13 cellular contexts compared by ENCODE assay signal in genomic region chr6:16257999-16258708, GRCh38. TPM values are rescaled to one million over a fixed set of nuclear protein-coding genes. Genes with fewer than 3 reads are reported as not detected.
DNase-seq lines count a peak whose midpoint lies in the region; ATAC-seq and TF ChIP-seq lines count a peak whose summit lies in the region.
"Had no signal": no experiment of that assay in that cellular context is flagged by ENCODE, and none has a peak within 500 bp of the region (broad histone marks: within the 10 kb centered on the region; RNA-seq: fewer than 3 reads in every experiment).

No MANE protein-coding gene starts in this region.

- H3K4me3 Mint-ChIP-seq in activated T-cell treated with anti-CD3 and anti-CD28 coated beads, Interleukin-2, amount 50 U/mL, for 72 hours: no peak overlapping the region
- H3K4me3 Mint-ChIP-seq: central memory CD8-positive, alpha-beta T cell had no signal

- no peak overlapping the region for H3K9ac ChIP-seq in mesenchymal stem cell (ENCODE audit: low read length)

- H2AFZ ChIP-seq in mesenchymal stem cell (ENCODE audit: low read depth, low read length): no peak overlapping the region

- no peaks in the 10 kb centered on the region for H3K79me1 ChIP-seq in mesenchymal stem cell (replicated peaks; ENCODE audit: low read length, poor library complexity, severe bottlenecking)

- H3K27me3 ChIP-seq in mesenchymal stem cell (ENCODE audit: control insufficient read depth in 1 of 2, insufficient read depth in 1 of 2, low read length in 2 of 2) (no peaks in the 10 kb centered on the region), thyroid gland (no peaks in the 10 kb centered on the region)
- H3K27me3 ChIP-seq: stomach had no signal

- no peak overlapping the region for H3K23ac ChIP-seq in mesenchymal stem cell (ENCODE audit: low read length in 2 of 2)

- no peak overlapping the region for H2BK15ac ChIP-seq in mesenchymal stem cell (ENCODE audit: low read depth, poor library complexity, severe bottlenecking)

- H3K9me3 ChIP-seq in mesenchymal stem cell (ENCODE audit: control insufficient read depth, low read length) (peaks cover 4% of the 10 kb centered on the region), thyroid gland (no peaks in the 10 kb centered on the region)
- H3K9me3 ChIP-seq: stomach had no signal

- no peak overlapping the region for H2BK120ac ChIP-seq in mesenchymal stem cell (ENCODE audit: low read depth, low read length)

- no peak overlapping the region for H3K14ac ChIP-seq in mesenchymal stem cell (ENCODE audit: low read length in 2 of 2)

- no peak overlapping the region for H2BK5ac ChIP-seq in mesenchymal stem cell (ENCODE audit: low read depth, low read length, poor library complexity, severe bottlenecking)

- no peak for TF ChIP-seq CTCF in epithelial cell of esophagus (IDR thresholded peaks at IDR 0.05; ENCODE audit: insufficient read depth, low read depth, low read length, missing control alignments)
- TF ChIP-seq CTCF in thyroid gland (IDR thresholded peaks at IDR 0.05): no peak

- no peaks in the 10 kb centered on the region for H3K36me3 Mint-ChIP-seq in activated T-cell treated with anti-CD3 and anti-CD28 coated beads, Interleukin-2, amount 50 U/mL, for 72 hours (ENCODE audit: insufficient read depth in 2 of 2)

- H2AK5ac ChIP-seq in mesenchymal stem cell (ENCODE audit: low read length, severe bottlenecking): no peak overlapping the region

- H3K27me3 Mint-ChIP-seq in activated T-cell treated with anti-CD3 and anti-CD28 coated beads, Interleukin-2, amount 50 U/mL, for 72 hours (ENCODE audit: low read depth): no peaks in the 10 kb centered on the region
- H3K27me3 Mint-ChIP-seq: central memory CD8-positive, alpha-beta T cell had no signal

- H3K36me3 ChIP-seq in mesenchymal stem cell (ENCODE audit: control insufficient read depth in 1 of 2, insufficient read depth in 2 of 2, low read depth in 1 of 2, low read length in 2 of 2) (peaks cover 0 to 8% of the 10 kb centered on the region in 2 experiments), thyroid gland (no peaks in the 10 kb centered on the region)

- WGBS in mesenchymal stem cell: 47% methylated on average over 7 of the region's 7 CpGs
- WGBS in thyroid gland, 2 donors: 45 to 50% methylated on average over 7 of the region's 7 CpGs

- peak; percentile 55 for ATAC-seq in activated T-cell treated with anti-CD3 and anti-CD28 coated beads, Interleukin-2, amount 50 U/mL, for 72 hours (replicated peaks in 1 of 2)
- ATAC-seq in HG03378 (IDR thresholded peaks at IDR 0.05; ENCODE audit: unreplicated experiment): no peak
- no peak for ATAC-seq in GM18502 (IDR thresholded peaks at IDR 0.05; ENCODE audit: poor library complexity, unreplicated experiment)

- intact Hi-C loops in thyroid gland (cut with DNase I): no loop called here

- no peak overlapping the region for H2BK12ac ChIP-seq in mesenchymal stem cell (ENCODE audit: low read length in 2 of 2)

- no peak overlapping the region for H4K91ac ChIP-seq in mesenchymal stem cell (ENCODE audit: low read length)

- no peak overlapping the region for H3K18ac ChIP-seq in mesenchymal stem cell (ENCODE audit: low read depth in 1 of 2, low read length in 2 of 2)

- TF ChIP-seq POLR2A in thyroid gland (IDR thresholded peaks at IDR 0.05): no peak

- peak overlapping the region; percentile 1 for H4K8ac ChIP-seq in mesenchymal stem cell (ENCODE audit: low read length)

- H3K4me3 ChIP-seq in epithelial cell of esophagus (ENCODE audit: low read length) (no peak overlapping the region), mesenchymal stem cell (ENCODE audit: insufficient read depth in 1 of 2, low read depth in 1 of 2, low read length in 2 of 2) (no peak overlapping the region), thyroid gland (replicated peaks in 1 of 3) (no peak overlapping the region)
- H3K4me3 ChIP-seq: stomach had no signal

- H3K27ac ChIP-seq in mesenchymal stem cell (ENCODE audit: low read length, poor library complexity, severe bottlenecking) (no peak overlapping the region), thyroid gland (peak overlapping the region in 1 of 3 donors; percentile 39)
- H3K27ac ChIP-seq: stomach had no signal

- H3K9me3 Mint-ChIP-seq in activated T-cell treated with anti-CD3 and anti-CD28 coated beads, Interleukin-2, amount 50 U/mL, for 72 hours: no peaks in the 10 kb centered on the region
- H3K9me3 Mint-ChIP-seq: central memory CD8-positive, alpha-beta T cell had no signal

- H3K4me1 Mint-ChIP-seq in activated T-cell treated with anti-CD3 and anti-CD28 coated beads, Interleukin-2, amount 50 U/mL, for 72 hours (ENCODE audit: low read depth): peaks cover 10% of the 10 kb centered on the region

- H3K4me1 ChIP-seq in mesenchymal stem cell (ENCODE audit: control insufficient read depth, insufficient read depth, low read depth, low read length) (no peaks in the 10 kb centered on the region), thyroid gland (peaks cover 6 to 9% of the 10 kb centered on the region in 2 donors)
- H3K4me1 ChIP-seq: stomach had no signal

- DNase-seq in activated T-cell treated with anti-CD3 and anti-CD28 coated beads, Interleukin-2, amount 50 U/mL, for 72 hours: no peak
- no peak for DNase-seq in activated T-cell treated with anti-CD3 and anti-CD28 coated beads for 4 hours
- peak; percentile 60 for DNase-seq in epithelial cell of esophagus (ENCODE audit: low read depth)
- DNase-seq in mesenchymal stem cell: no peak
- peak; percentile 61 to 69 for DNase-seq in thyroid gland
- no peak for DNase-seq in effector CD4-positive, alpha-beta T cell
- DNase-seq: EL, NCI-H1092, stomach, T-helper 2 cell had no signal

- H3K4ac ChIP-seq in mesenchymal stem cell (ENCODE audit: low read depth in 1 of 2, low read length in 2 of 2): no peak overlapping the region

- H3K27ac Mint-ChIP-seq in activated T-cell treated with anti-CD3 and anti-CD28 coated beads, Interleukin-2, amount 50 U/mL, for 72 hours: no peak overlapping the region

- no peak overlapping the region for H3K4me2 ChIP-seq in mesenchymal stem cell (ENCODE audit: low read length, poor library complexity, severe bottlenecking)

RNA-seq across cellular contexts. Expression of gene GMPR, which starts 19.8 kb away (rescaled TPM):
- not detected for total RNA-seq in activated T-cell treated with anti-CD3 and anti-CD28 coated beads, Interleukin-2, amount 50 U/mL, for 72 hours
- 23.7 TPM for polyA plus RNA-seq in mesenchymal stem cell (2013, experiment 1 of 2)
- polyA plus RNA-seq in mesenchymal stem cell (2013, experiment 2 of 2): 26.0 TPM
- total RNA-seq in thyroid gland: 10 to 100 TPM in 1 of 4 donors, 1 to 10 TPM in 3; 2.8 to 10.8 (median 3.3) TPM

Comparison
In these comparisons a context has a peak if more than half of its experiments do, and no peak if none do; other contexts are left out.
1. ATAC-seq: peak in activated T-cell treated with anti-CD3 and anti-CD28 coated beads, Interleukin-2, amount 50 U/mL, for 72 hours (2 of 2); none in HG03378 (single experiment) and GM18502 (single experiment).
2. DNase-seq: peak in epithelial cell of esophagus (single experiment) and thyroid gland (2 of 2); none in activated T-cell treated with anti-CD3 and anti-CD28 coated beads, Interleukin-2, amount 50 U/mL, for 72 hours (0 of 2), activated T-cell treated with anti-CD3 and anti-CD28 coated beads for 4 hours (single experiment), mesenchymal stem cell (single experiment) and effector CD4-positive, alpha-beta T cell (single experiment).